1 cellular context compared by ENCODE assay signal in genomic region chrX:3160771-3161170, GRCh38.
TF ChIP-seq lines count a peak whose summit lies in the region.

No MANE protein-coding gene starts in this region.

TF ChIP-seq in WTC11, 78 proteins besides CTCF, POLR2A, EP300 and RAD21:
- TF ChIP-seq FOXP4 (CRISPR knock-in tag; IDR thresholded peaks at IDR 0.05) (no peak), ZNF219 (CRISPR knock-in tag; IDR thresholded peaks at IDR 0.05; ENCODE audit: borderline replicate concordance) (no peak), JUN (CRISPR knock-in tag; IDR thresholded peaks at IDR 0.05) (no peak), SOX15 (CRISPR knock-in tag; IDR thresholded peaks at IDR 0.05) (no peak), SMAD3 (CRISPR knock-in tag; IDR thresholded peaks at IDR 0.05; ENCODE audit: borderline replicate concordance) (no peak), GTF2I (CRISPR knock-in tag; conservative IDR thresholded peaks at IDR 0.05) (no peak), ZNF121 (CRISPR knock-in tag; IDR thresholded peaks at IDR 0.05) (no peak)
- TF ChIP-seq, protein P1, sequence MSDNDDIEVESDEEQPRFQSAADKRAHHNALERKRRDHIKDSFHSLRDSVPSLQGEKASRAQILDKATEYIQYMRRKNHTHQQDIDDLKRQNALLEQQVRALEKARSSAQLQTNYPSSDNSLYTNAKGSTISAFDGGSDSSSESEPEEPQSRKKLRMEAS (CRISPR knock-in tag; IDR thresholded peaks at IDR 0.05) = no peak
- TF ChIP-seq, protein P2, sequence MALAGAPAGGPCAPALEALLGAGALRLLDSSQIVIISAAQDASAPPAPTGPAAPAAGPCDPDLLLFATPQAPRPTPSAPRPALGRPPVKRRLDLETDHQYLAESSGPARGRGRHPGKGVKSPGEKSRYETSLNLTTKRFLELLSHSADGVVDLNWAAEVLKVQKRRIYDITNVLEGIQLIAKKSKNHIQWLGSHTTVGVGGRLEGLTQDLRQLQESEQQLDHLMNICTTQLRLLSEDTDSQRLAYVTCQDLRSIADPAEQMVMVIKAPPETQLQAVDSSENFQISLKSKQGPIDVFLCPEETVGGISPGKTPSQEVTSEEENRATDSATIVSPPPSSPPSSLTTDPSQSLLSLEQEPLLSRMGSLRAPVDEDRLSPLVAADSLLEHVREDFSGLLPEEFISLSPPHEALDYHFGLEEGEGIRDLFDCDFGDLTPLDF (CRISPR knock-in tag; IDR thresholded peaks at IDR 0.05) = no peak
- TF ChIP-seq, protein P3, sequence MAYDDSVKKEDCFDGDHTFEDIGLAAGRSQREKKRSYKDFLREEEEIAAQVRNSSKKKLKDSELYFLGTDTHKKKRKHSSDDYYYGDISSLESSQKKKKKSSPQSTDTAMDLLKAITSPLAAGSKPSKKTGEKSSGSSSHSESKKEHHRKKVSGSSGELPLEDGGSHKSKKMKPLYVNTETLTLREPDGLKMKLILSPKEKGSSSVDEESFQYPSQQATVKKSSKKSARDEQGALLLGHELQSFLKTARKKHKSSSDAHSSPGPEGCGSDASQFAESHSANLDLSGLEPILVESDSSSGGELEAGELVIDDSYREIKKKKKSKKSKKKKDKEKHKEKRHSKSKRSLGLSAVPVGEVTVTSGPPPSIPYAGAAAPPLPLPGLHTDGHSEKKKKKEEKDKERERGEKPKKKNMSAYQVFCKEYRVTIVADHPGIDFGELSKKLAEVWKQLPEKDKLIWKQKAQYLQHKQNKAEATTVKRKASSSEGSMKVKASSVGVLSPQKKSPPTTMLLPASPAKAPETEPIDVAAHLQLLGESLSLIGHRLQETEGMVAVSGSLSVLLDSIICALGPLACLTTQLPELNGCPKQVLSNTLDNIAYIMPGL (CRISPR knock-in tag; IDR thresholded peaks at IDR 0.05) = no peak
- TF ChIP-seq, protein P4, sequence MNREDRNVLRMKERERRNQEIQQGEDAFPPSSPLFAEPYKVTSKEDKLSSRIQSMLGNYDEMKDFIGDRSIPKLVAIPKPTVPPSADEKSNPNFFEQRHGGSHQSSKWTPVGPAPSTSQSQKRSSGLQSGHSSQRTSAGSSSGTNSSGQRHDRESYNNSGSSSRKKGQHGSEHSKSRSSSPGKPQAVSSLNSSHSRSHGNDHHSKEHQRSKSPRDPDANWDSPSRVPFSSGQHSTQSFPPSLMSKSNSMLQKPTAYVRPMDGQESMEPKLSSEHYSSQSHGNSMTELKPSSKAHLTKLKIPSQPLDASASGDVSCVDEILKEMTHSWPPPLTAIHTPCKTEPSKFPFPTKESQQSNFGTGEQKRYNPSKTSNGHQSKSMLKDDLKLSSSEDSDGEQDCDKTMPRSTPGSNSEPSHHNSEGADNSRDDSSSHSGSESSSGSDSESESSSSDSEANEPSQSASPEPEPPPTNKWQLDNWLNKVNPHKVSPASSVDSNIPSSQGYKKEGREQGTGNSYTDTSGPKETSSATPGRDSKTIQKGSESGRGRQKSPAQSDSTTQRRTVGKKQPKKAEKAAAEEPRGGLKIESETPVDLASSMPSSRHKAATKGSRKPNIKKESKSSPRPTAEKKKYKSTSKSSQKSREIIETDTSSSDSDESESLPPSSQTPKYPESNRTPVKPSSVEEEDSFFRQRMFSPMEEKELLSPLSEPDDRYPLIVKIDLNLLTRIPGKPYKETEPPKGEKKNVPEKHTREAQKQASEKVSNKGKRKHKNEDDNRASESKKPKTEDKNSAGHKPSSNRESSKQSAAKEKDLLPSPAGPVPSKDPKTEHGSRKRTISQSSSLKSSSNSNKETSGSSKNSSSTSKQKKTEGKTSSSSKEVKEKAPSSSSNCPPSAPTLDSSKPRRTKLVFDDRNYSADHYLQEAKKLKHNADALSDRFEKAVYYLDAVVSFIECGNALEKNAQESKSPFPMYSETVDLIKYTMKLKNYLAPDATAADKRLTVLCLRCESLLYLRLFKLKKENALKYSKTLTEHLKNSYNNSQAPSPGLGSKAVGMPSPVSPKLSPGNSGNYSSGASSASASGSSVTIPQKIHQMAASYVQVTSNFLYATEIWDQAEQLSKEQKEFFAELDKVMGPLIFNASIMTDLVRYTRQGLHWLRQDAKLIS (CRISPR knock-in tag; IDR thresholded peaks at IDR 0.05; ENCODE audit: borderline replicate concordance) = no peak
TF ChIP-seq in WTC11: peak in this region for 0.
